In genomic region chr2:21333694-21334093, GRCh38 we compare ENCODE assay signal across 26 cellular contexts.
DNase-seq lines count a peak whose midpoint lies in the region; FAIRE-seq and TF ChIP-seq lines count a peak whose summit lies in the region.
"Had no signal": no experiment of that assay in that cellular context is flagged by ENCODE, and none has a peak within 500 bp of the region (broad histone marks: within the 10 kb centered on the region; RNA-seq: fewer than 3 reads in every experiment).

No MANE protein-coding gene starts in this region.

- intact Hi-C loops in ascending aorta (cut with DNase I): no loop called here

- no peaks in the 10 kb centered on the region for H3K4me1 ChIP-seq in ascending aorta
- H3K4me1 ChIP-seq: uterus had no signal

- H3K4me3 ChIP-seq in retinal pigment epithelial cell (ENCODE audit: low read length): no peak overlapping the region
- H3K4me3 ChIP-seq in ascending aorta: no peak overlapping the region
- H3K4me3 ChIP-seq: smooth muscle cell, suprapubic skin, uterus had no signal

- no peak for TF ChIP-seq CTCF in retinal pigment epithelial cell (conservative IDR thresholded peaks at IDR 0.05; ENCODE audit: low read depth, low read length)
- no peak for TF ChIP-seq CTCF in ascending aorta (IDR thresholded peaks at IDR 0.05)

- H3K36me3 ChIP-seq in ascending aorta: peaks cover 0 to 4% of the 10 kb centered on the region in 2 donors
- H3K36me3 ChIP-seq: suprapubic skin, uterus had no signal

- DNase-seq in NCI-H82 (lab: John Stamatoyannopoulos, UW) (peak; percentile 9), NCI-H82 treated with DMSO at 0.1 percent for 48 hours (lab: John Stamatoyannopoulos, UW; ENCODE audit: unreplicated experiment) (no peak), NCI-H226 (peak; percentile 2), retinal pigment epithelial cell (ENCODE audit: low read depth) (peak; percentile 57), ascending aorta (ENCODE audit: low spot score in 2 of 2) (no peak), HPDE6-E6E7 (ENCODE audit: extremely low spot score) (no peak)
- DNase-seq in activated CD4-positive, alpha-beta T cell treated with anti-CD3 and anti-CD28 coated beads, Interleukin-2, amount 50 U/mL, for 4 hours: no peak
- DNase-seq: activated CD8-positive, alpha-beta memory T cell treated with anti-CD3 and anti-CD28 coated beads, Interleukin-2, amount 50 U/mL, for 48 hours; CD8-positive, alpha-beta memory T cell; dermis blood vessel endothelial cell; glutamatergic neuron; Karpas-422; kidney; mesendoderm; NCI-H1092 treated with DMSO at 0.1 percent for 48 hours; NCI-H187 treated with DMSO at 0.1 percent for 48 hours; NCI-H446 treated with DMSO at 0.1 percent for 48 hours; SK-N-SH; stimulated activated CD4-positive, alpha-beta T cell treated with anti-CD3 and anti-CD28 coated beads, Interleukin-2, amount 100 ng/mL, for 24 hours; T1000; uterus had no signal

- no peaks in the 10 kb centered on the region for H3K27me3 ChIP-seq in ascending aorta
- H3K27me3 ChIP-seq: suprapubic skin, uterus had no signal

- no peaks in the 10 kb centered on the region for H3K9me3 ChIP-seq in ascending aorta
- H3K9me3 ChIP-seq: SK-N-SH, suprapubic skin, uterus had no signal

- peak; percentile 47 for FAIRE-seq in islet of Langerhans (lab: Jason Lieb, UNC)
- FAIRE-seq: astrocyte, GM12891, kidney had no signal

- no peak overlapping the region for H3K27ac ChIP-seq in ascending aorta
- H3K27ac ChIP-seq: suprapubic skin, uterus had no signal

Comparison
In these comparisons a context has a peak if more than half of its experiments do, and no peak if none do; other contexts are left out.
1. DNase-seq: peak in NCI-H82 (single experiment), NCI-H226 (single experiment) and retinal pigment epithelial cell (single experiment); none in NCI-H82 treated with DMSO at 0.1 percent for 48 hours (single experiment), activated CD4-positive, alpha-beta T cell treated with anti-CD3 and anti-CD28 coated beads, Interleukin-2, amount 50 U/mL, for 4 hours (0 of 2), ascending aorta (0 of 2) and HPDE6-E6E7 (single experiment).